ENCODE assay signal across 1 cellular context in the genomic region with DNA sequence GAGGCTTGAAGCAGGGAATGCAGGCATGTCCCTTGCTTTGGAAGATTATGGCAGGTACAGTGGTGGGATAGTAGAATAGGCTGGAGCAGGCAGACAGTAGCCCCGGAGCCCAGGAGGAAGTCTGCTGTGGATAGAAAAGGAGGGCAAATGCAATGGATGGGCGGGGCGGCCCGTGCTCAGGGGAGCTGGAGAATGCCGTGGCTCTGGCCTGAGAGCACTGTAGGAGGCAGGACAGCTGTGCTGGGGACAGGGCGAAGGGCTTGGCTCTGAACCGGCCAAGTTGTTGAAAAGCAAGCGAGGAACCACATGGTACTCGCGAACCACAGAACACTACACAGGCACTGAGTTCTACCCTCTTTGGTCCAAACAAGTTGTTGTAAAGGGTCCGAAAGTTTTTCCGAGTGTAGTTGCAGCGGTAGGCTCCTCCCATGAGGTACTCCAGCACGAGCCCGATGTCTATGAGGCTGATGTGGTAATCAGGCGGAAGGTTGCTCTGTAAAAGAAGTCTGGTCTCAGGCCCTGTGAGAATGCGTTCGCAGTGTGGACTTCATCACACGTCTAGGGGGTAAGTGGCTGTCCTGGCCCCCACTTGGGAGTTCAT.
TF ChIP-seq lines count a peak whose summit lies in the region.

No MANE protein-coding gene starts in this region.

TF ChIP-seq in K562, 482 proteins besides CTCF, POLR2A, EP300 and RAD21:
- TF ChIP-seq SREBF1 (IDR thresholded peaks at IDR 0.05; ENCODE audit: borderline replicate concordance, low read depth, low read length) (no peak), ELF2 (CRISPR knock-in tag; IDR thresholded peaks at IDR 0.05) (no peak), BCOR (IDR thresholded peaks at IDR 0.05) (no peak), ZEB2 (IDR thresholded peaks at IDR 0.05) (no peak), TSC22D4 (tag; IDR thresholded peaks at IDR 0.05) (no peak), FOSL1 (tag; conservative IDR thresholded peaks at IDR 0.05) (no peak), ZNF76 (CRISPR knock-in tag; IDR thresholded peaks at IDR 0.05; ENCODE audit: borderline replicate concordance) (no peak), RB1 (IDR thresholded peaks at IDR 0.05; ENCODE audit: low read depth) (no peak), ADNP (tag; IDR thresholded peaks at IDR 0.05) (no peak)
